ENCODE assay signal across 28 cellular contexts in genomic region chr6:47634210-47635047, GRCh38.
A peak's percentile ranks its signal among the peaks of the same experiment; 100 is the strongest.
DNase-seq lines count a peak whose midpoint lies in the region; ATAC-seq and TF ChIP-seq lines count a peak whose summit lies in the region.
"Had no signal": no experiment of that assay in that cellular context is flagged by ENCODE, and none has a peak within 500 bp of the region (broad histone marks: within the 10 kb centered on the region; RNA-seq: fewer than 3 reads in every experiment).

No MANE protein-coding gene starts in this region.

- H3K27ac ChIP-seq in mucosa of rectum (ENCODE audit: low read depth in 2 of 2, low read length in 2 of 2) (peak overlapping the region; percentile 58 to 79), RWPE1 (no peak overlapping the region)
- H3K27ac ChIP-seq: BLaER1 treated with 17β-estradiol and CSF1 and Interleukin-3, amounts not matched to agents 10 nM and 100 nM; epithelial cell of prostate; SJSA1 had no signal

- peak overlapping the region; percentile 77 for H3K27ac Mint-ChIP-seq in Calu3 (ENCODE audit: unreplicated experiment)
- H3K27ac Mint-ChIP-seq in brain: peak overlapping the region in 3 of 5 experiments; percentile 17 to 29 (median 20)
- H3K27ac Mint-ChIP-seq: activated B cell treated with CpG ODN at 0.5 μM for 24 hours; activated naive CD8-positive, alpha-beta T cell treated with anti-CD3 and anti-CD28 coated beads for 36 hours; natural killer cell treated with Interleukin-12 subunit alpha and Interleukin-12 subunit beta and Interleukin-15 and Interleukin-18, amount 100 ng/mL, for 72 hours had no signal

- no peaks in the 10 kb centered on the region for H3K9me3 ChIP-seq in mucosa of rectum (ENCODE audit: control insufficient read depth in 2 of 2, low read length in 2 of 2)
- H3K9me3 ChIP-seq: BLaER1 treated with 17β-estradiol and CSF1 and Interleukin-3, amounts not matched to agents 10 nM and 100 nM; pancreas; SJSA1 had no signal

- POLR2A ChIA-PET in RWPE1 (lab: Yijun Ruan, JAX; ENCODE audit: low non-redundant PET): no interaction called here

- BruUV-seq in Calu3 (replicated peaks; lab: Mats Ljungman, UMichigan): no TSS peak

- intact Hi-C loops in Calu3 (cut with micrococcal nuclease; ENCODE audit: unreplicated experiment): loop anchor here (2.0 kb wide), 1 partner anchor 64 kb away; the partner anchor contains the start of gene ADGRF4

- peak overlapping the region; percentile 42 for H3K4me3 Mint-ChIP-seq in Calu3 (ENCODE audit: low read depth, unreplicated experiment)
- H3K4me3 Mint-ChIP-seq in brain: no peak overlapping the region
- H3K4me3 Mint-ChIP-seq: activated B cell treated with CpG ODN at 0.5 μM for 24 hours; activated naive CD8-positive, alpha-beta T cell treated with anti-CD3 and anti-CD28 coated beads for 36 hours; IgD-negative memory B cell; natural killer cell treated with Interleukin-12 subunit alpha and Interleukin-12 subunit beta and Interleukin-15 and Interleukin-18, amount 100 ng/mL, for 72 hours had no signal

- peaks cover 21 to 30% of the 10 kb centered on the region in 2 donors for H3K4me1 ChIP-seq in mucosa of rectum (ENCODE audit: control insufficient read depth in 2 of 2, insufficient read depth in 2 of 2, low read length in 2 of 2)
- H3K4me1 ChIP-seq: BLaER1 treated with 17β-estradiol and CSF1 and Interleukin-3, amounts not matched to agents 10 nM and 100 nM; SJSA1 had no signal

- ATAC-seq in GM21619 (IDR thresholded peaks at IDR 0.05; ENCODE audit: unreplicated experiment): no peak
- ATAC-seq: HCT116; natural killer cell treated with Interleukin-12 subunit alpha and Interleukin-12 subunit beta and Interleukin-15 and Interleukin-18, amount 100 ng/mL, for 72 hours had no signal

- peaks cover 19% of the 10 kb centered on the region for H3K36me3 Mint-ChIP-seq in Calu3 (ENCODE audit: insufficient read depth, unreplicated experiment)
- H3K36me3 Mint-ChIP-seq in brain: no peaks in the 10 kb centered on the region
- H3K36me3 Mint-ChIP-seq: activated naive CD8-positive, alpha-beta T cell treated with anti-CD3 and anti-CD28 coated beads for 36 hours; IgD-negative memory B cell; natural killer cell treated with Interleukin-12 subunit alpha and Interleukin-12 subunit beta and Interleukin-15 and Interleukin-18, amount 100 ng/mL, for 72 hours had no signal

- no peak for TF ChIP-seq CTCF in Calu3 (IDR thresholded peaks at IDR 0.05; ENCODE audit: unreplicated experiment)
- no peak for TF ChIP-seq CTCF in brain (conservative IDR thresholded peaks at IDR 0.05)
- TF ChIP-seq CTCF in RWPE1 (conservative IDR thresholded peaks at IDR 0.05; ENCODE audit: low read depth): no peak

- H3K36me3 ChIP-seq in mucosa of rectum (ENCODE audit: control insufficient read depth in 2 of 2, insufficient read depth in 2 of 2, low read length in 2 of 2): no peaks in the 10 kb centered on the region
- H3K36me3 ChIP-seq: BLaER1 treated with 17β-estradiol and CSF1 and Interleukin-3, amounts not matched to agents 10 nM and 100 nM; pancreas; SJSA1 had no signal

- peak overlapping the region in 1 of 2 donors; percentile 13 for H3K9ac ChIP-seq in mucosa of rectum (ENCODE audit: low read depth in 1 of 2, low read length in 2 of 2)
- H3K9ac ChIP-seq: BLaER1 treated with 17β-estradiol and CSF1 and Interleukin-3, amounts not matched to agents 10 nM and 100 nM had no signal

- no peak overlapping the region for H3K4me3 ChIP-seq in mucosa of rectum (ENCODE audit: low read length in 2 of 2)
- H3K4me3 ChIP-seq: BLaER1 treated with 17β-estradiol and CSF1 and Interleukin-3, amounts not matched to agents 10 nM and 100 nM; pancreas; SJSA1 had no signal

- peaks cover 56% of the 10 kb centered on the region for H3K4me1 Mint-ChIP-seq in Calu3 (ENCODE audit: low read depth, unreplicated experiment)
- peaks cover 13% of the 10 kb centered on the region for H3K4me1 Mint-ChIP-seq in brain

- CTCF ChIA-PET in Calu3 (lab: Charles Lee): interaction anchor here (0.6 to 1.4 kb wide), 3 partner anchors 42 to 100 kb away, joined by 3 read pairs; no protein-coding TSS in a partner anchor
- CTCF ChIA-PET in RWPE1 (lab: Yijun Ruan, JAX): interaction anchor here (0.6 to 2.4 kb wide), 4 partner anchors 100 to 185 kb away, joined by 3 to 11 read pairs (median 4); no protein-coding TSS in a partner anchor

- DNase-seq in Calu3 (peak; percentile 47), NCI-H146 treated with DMSO at 0.1 percent for 48 hours (lab: John Stamatoyannopoulos, UW; ENCODE audit: unreplicated experiment) (peak; percentile 83), RWPE1 (ENCODE audit: low spot score) (no peak), NCI-H1092 treated with DMSO at 0.1 percent for 48 hours (lab: John Stamatoyannopoulos, UW) (no peak), T-helper 9 cell (no peak)
- DNase-seq: activated B cell treated with CpG ODN at 0.5 μM for 24 hours; activated CD4-positive, alpha-beta T cell treated with anti-CD3 and anti-CD28 coated beads, Interleukin-2, amount 50 U/mL, for 1 hour; activated gamma-delta T cell; activated naive CD8-positive, alpha-beta T cell treated with anti-CD3 and anti-CD28 coated beads for 36 hours; activated T-cell treated with anti-CD3 and anti-CD28 coated beads, Interleukin-2, amount 50 U/mL, for 1 hour; anterior cingulate cortex; DND-41; GF-D8; NCI-H187; NCI-H526; pancreas; small intestine; stimulated activated naive CD4-positive, alpha-beta T cell; T1000 had no signal

- H3K27me3 Mint-ChIP-seq in Calu3 (ENCODE audit: unreplicated experiment): no peaks in the 10 kb centered on the region
- H3K27me3 Mint-ChIP-seq in brain: peaks cover under 1% of the 10 kb centered on the region

- H3K9me3 Mint-ChIP-seq in Calu3 (ENCODE audit: low read depth, unreplicated experiment): no peaks in the 10 kb centered on the region
- H3K9me3 Mint-ChIP-seq in brain: peaks cover 3 to 21% (median 12%) of the 10 kb centered on the region in 5 experiments
- H3K9me3 Mint-ChIP-seq: activated B cell treated with CpG ODN at 0.5 μM for 24 hours; IgD-negative memory B cell; natural killer cell treated with Interleukin-12 subunit alpha and Interleukin-12 subunit beta and Interleukin-15 and Interleukin-18, amount 100 ng/mL, for 72 hours had no signal

- H3K27me3 ChIP-seq in mucosa of rectum (ENCODE audit: control insufficient read depth in 2 of 2, insufficient read depth in 2 of 2, low read length in 2 of 2): no peaks in the 10 kb centered on the region
- H3K27me3 ChIP-seq: BLaER1 treated with 17β-estradiol and CSF1 and Interleukin-3, amounts not matched to agents 10 nM and 100 nM; pancreas; SJSA1 had no signal

Comparison
In these comparisons a context has a peak if more than half of its experiments do, and no peak if none do; other contexts are left out.
1. DNase-seq: peak in Calu3 (single experiment) and NCI-H146 treated with DMSO at 0.1 percent for 48 hours (single experiment); none in RWPE1 (single experiment), NCI-H1092 treated with DMSO at 0.1 percent for 48 hours (single experiment) and T-helper 9 cell (single experiment).